31 cellular contexts compared by ENCODE assay signal in genomic region chrX:153019166-153019565, GRCh38. TPM values are rescaled to one million over a fixed set of nuclear protein-coding genes. Genes with fewer than 3 reads are reported as not detected.
DNase-seq lines count a peak whose midpoint lies in the region; ATAC-seq and TF ChIP-seq lines count a peak whose summit lies in the region.
"Had no signal": no experiment of that assay in that cellular context is flagged by ENCODE, and none has a peak within 500 bp of the region (broad histone marks: within the 10 kb centered on the region; RNA-seq: fewer than 3 reads in every experiment).

No MANE protein-coding gene starts in this region.

- no peaks in the 10 kb centered on the region for H3K9me3 ChIP-seq in CD8-positive, alpha-beta memory T cell (ENCODE audit: low read length)
- H3K9me3 ChIP-seq: BE2C had no signal

- H3K27me3 ChIP-seq in CD8-positive, alpha-beta memory T cell (ENCODE audit: insufficient read depth, low read length, poor library complexity, severe bottlenecking): no peaks in the 10 kb centered on the region
- H3K27me3 ChIP-seq: BE2C had no signal

- no peaks in the 10 kb centered on the region for H3K36me3 ChIP-seq in CD8-positive, alpha-beta memory T cell (ENCODE audit: insufficient read depth, low read length)
- H3K36me3 ChIP-seq: BE2C had no signal

- H3K4me3 Mint-ChIP-seq in activated CD4-positive, alpha-beta T cell treated with anti-CD3 and anti-CD28 coated beads, Interleukin-2, amount 10 ng/mL, durations not matched to agents 7 days and 5 days: peak overlapping the region; percentile 47
- H3K4me3 Mint-ChIP-seq in CD8-positive, alpha-beta memory T cell: peak overlapping the region in 5 of 7 donors; percentile 49 to 64 (median 50)
- peak overlapping the region; percentile 27 for H3K4me3 Mint-ChIP-seq in activated CD4-positive, alpha-beta memory T cell treated with anti-CD3 and anti-CD28 coated beads, Interleukin-2, amount 10 ng/mL, durations not matched to agents 7 days and 5 days
- H3K4me3 Mint-ChIP-seq in stimulated activated effector memory CD8-positive, alpha-beta T cell treated with anti-CD3 and anti-CD28 coated beads, Interleukin-12 subunit alpha, Interleukin-12 subunit beta, amount 100 ng/mL, for 72 hours: no peak overlapping the region
- no peak overlapping the region for H3K4me3 Mint-ChIP-seq in activated T-cell treated with anti-CD3 and anti-CD28 coated beads, Interleukin-2, amount 50 U/mL, for 4 hours
- H3K4me3 Mint-ChIP-seq: CD14-positive monocyte, IgD-negative memory B cell had no signal

- H3K36me3 Mint-ChIP-seq in activated CD4-positive, alpha-beta T cell treated with anti-CD3 and anti-CD28 coated beads, Interleukin-2, amount 10 ng/mL, durations not matched to agents 7 days and 5 days (ENCODE audit: low read depth): no peaks in the 10 kb centered on the region
- H3K36me3 Mint-ChIP-seq in CD8-positive, alpha-beta memory T cell: no peaks in the 10 kb centered on the region
- H3K36me3 Mint-ChIP-seq in activated CD4-positive, alpha-beta memory T cell treated with anti-CD3 and anti-CD28 coated beads, Interleukin-2, amount 10 ng/mL, durations not matched to agents 7 days and 5 days (ENCODE audit: low read depth): peaks cover 2% of the 10 kb centered on the region
- no peaks in the 10 kb centered on the region for H3K36me3 Mint-ChIP-seq in stimulated activated effector memory CD8-positive, alpha-beta T cell treated with anti-CD3 and anti-CD28 coated beads, Interleukin-12 subunit alpha, Interleukin-12 subunit beta, amount 100 ng/mL, for 72 hours
- no peaks in the 10 kb centered on the region for H3K36me3 Mint-ChIP-seq in activated T-cell treated with anti-CD3 and anti-CD28 coated beads, Interleukin-2, amount 50 U/mL, for 4 hours (ENCODE audit: insufficient read depth)
- H3K36me3 Mint-ChIP-seq: CD14-positive monocyte, IgD-negative memory B cell had no signal

- POLR2A ChIA-PET in activated CD4-positive, alpha-beta T cell treated with anti-CD3 and anti-CD28 coated beads, Interleukin-2, amount 10 ng/mL, durations not matched to agents 7 days and 5 days (lab: Charles Lee): no interaction called here
- POLR2A ChIA-PET in CD8-positive, alpha-beta memory T cell (lab: Charles Lee): no interaction called here
- POLR2A ChIA-PET in activated CD4-positive, alpha-beta memory T cell treated with anti-CD3 and anti-CD28 coated beads, Interleukin-2, amount 10 ng/mL, durations not matched to agents 7 days and 5 days (lab: Charles Lee): no interaction called here

- peaks cover 7% of the 10 kb centered on the region for H3K4me1 ChIP-seq in CD8-positive, alpha-beta memory T cell (ENCODE audit: insufficient read depth, low read length)
- H3K4me1 ChIP-seq: BE2C had no signal

- peaks cover 21% of the 10 kb centered on the region for H3K4me1 Mint-ChIP-seq in activated CD4-positive, alpha-beta T cell treated with anti-CD3 and anti-CD28 coated beads, Interleukin-2, amount 10 ng/mL, durations not matched to agents 7 days and 5 days
- peaks cover 16 to 22% (median 16%) of the 10 kb centered on the region in 3 donors for H3K4me1 Mint-ChIP-seq in CD8-positive, alpha-beta memory T cell
- peaks cover 17% of the 10 kb centered on the region for H3K4me1 Mint-ChIP-seq in activated CD4-positive, alpha-beta memory T cell treated with anti-CD3 and anti-CD28 coated beads, Interleukin-2, amount 10 ng/mL, durations not matched to agents 7 days and 5 days
- peaks cover 11% of the 10 kb centered on the region for H3K4me1 Mint-ChIP-seq in stimulated activated effector memory CD8-positive, alpha-beta T cell treated with anti-CD3 and anti-CD28 coated beads, Interleukin-12 subunit alpha, Interleukin-12 subunit beta, amount 100 ng/mL, for 72 hours
- H3K4me1 Mint-ChIP-seq in activated T-cell treated with anti-CD3 and anti-CD28 coated beads, Interleukin-2, amount 50 U/mL, for 4 hours (ENCODE audit: low read depth): peaks cover 13% of the 10 kb centered on the region
- H3K4me1 Mint-ChIP-seq: CD14-positive monocyte, IgD-negative memory B cell had no signal

- H3K27me3 Mint-ChIP-seq in activated CD4-positive, alpha-beta T cell treated with anti-CD3 and anti-CD28 coated beads, Interleukin-2, amount 10 ng/mL, durations not matched to agents 7 days and 5 days: peaks cover 23% of the 10 kb centered on the region
- peaks cover 0 to 16% of the 10 kb centered on the region in 2 donors for H3K27me3 Mint-ChIP-seq in CD8-positive, alpha-beta memory T cell
- H3K27me3 Mint-ChIP-seq in activated CD4-positive, alpha-beta memory T cell treated with anti-CD3 and anti-CD28 coated beads, Interleukin-2, amount 10 ng/mL, durations not matched to agents 7 days and 5 days: peaks cover 11% of the 10 kb centered on the region
- H3K27me3 Mint-ChIP-seq in activated T-cell treated with anti-CD3 and anti-CD28 coated beads, Interleukin-2, amount 50 U/mL, for 4 hours (ENCODE audit: low read depth): peaks cover 1% of the 10 kb centered on the region

- ATAC-seq in stimulated activated effector memory CD8-positive, alpha-beta T cell treated with anti-CD3 and anti-CD28 coated beads, Interleukin-12 subunit alpha, Interleukin-12 subunit beta, amount 100 ng/mL, for 72 hours: no peak
- no peak for ATAC-seq in activated T-cell treated with anti-CD3 and anti-CD28 coated beads, Interleukin-2, amount 50 U/mL, for 4 hours
- ATAC-seq: GM12878 had no signal

- no peak overlapping the region for H3K27ac ChIP-seq in CD8-positive, alpha-beta memory T cell (ENCODE audit: low read depth, low read length)
- H3K27ac ChIP-seq: HL-60, KMS-11, RWPE1 had no signal

- no peak overlapping the region for H3K4me3 ChIP-seq in CD8-positive, alpha-beta memory T cell (ENCODE audit: low read length)
- H3K4me3 ChIP-seq: GM12878 had no signal

- no peak for TF ChIP-seq CTCF in GM10266 (IDR thresholded peaks at IDR 0.05; ENCODE audit: control insufficient read depth, insufficient read depth, low read depth, missing control alignments)

- DNase-seq in activated CD4-positive, alpha-beta T cell treated with anti-CD3 and anti-CD28 coated beads, Interleukin-2, amount 10 ng/mL, durations not matched to agents 7 days and 5 days: peak; percentile 14
- DNase-seq in activated CD4-positive, alpha-beta T cell treated with anti-CD3 and anti-CD28 coated beads, Interleukin-2, amount 50 U/mL, for 1 hour: no peak
- peak in 1 of 5 donors; percentile 5 for DNase-seq in CD8-positive, alpha-beta memory T cell
- DNase-seq in activated CD4-positive, alpha-beta memory T cell treated with anti-CD3 and anti-CD28 coated beads, Interleukin-2, amount 10 ng/mL, durations not matched to agents 7 days and 5 days: no peak
- no peak for DNase-seq in stimulated activated effector memory CD8-positive, alpha-beta T cell treated with anti-CD3 and anti-CD28 coated beads, Interleukin-12 subunit alpha, Interleukin-12 subunit beta, amount 100 ng/mL, for 72 hours (ENCODE audit: low spot score in 2 of 2)
- no peak for DNase-seq in GM10266 (ENCODE audit: extremely low spot score)
- DNase-seq in activated T-cell treated with anti-CD3 and anti-CD28 coated beads, Interleukin-2, amount 50 U/mL, for 4 hours: no peak
- DNase-seq: 8988T, ACHN, BE2C, COR-L47, DMS53, HCEC 1CT, MM.1S, NCI-H1048, NCI-H1417, NCI-H1694, NCI-H2029 treated with DMSO at 0.1 percent for 48 hours, NCI-H446 treated with DMSO at 0.1 percent for 48 hours, NCI-H526, NCI-H82, SHP77 had no signal

- CTCF ChIA-PET in activated CD4-positive, alpha-beta T cell treated with anti-CD3 and anti-CD28 coated beads, Interleukin-2, amount 10 ng/mL, durations not matched to agents 7 days and 5 days (lab: Charles Lee): interaction anchor here (1.2 kb wide), 1 partner anchor 25 kb away, joined by 3 read pairs; no protein-coding TSS in a partner anchor
- CTCF ChIA-PET in CD8-positive, alpha-beta memory T cell (lab: Charles Lee): no interaction called here
- CTCF ChIA-PET in activated CD4-positive, alpha-beta memory T cell treated with anti-CD3 and anti-CD28 coated beads, Interleukin-2, amount 10 ng/mL, durations not matched to agents 7 days and 5 days (lab: Charles Lee): no interaction called here

- H3K9me3 Mint-ChIP-seq in activated CD4-positive, alpha-beta T cell treated with anti-CD3 and anti-CD28 coated beads, Interleukin-2, amount 10 ng/mL, durations not matched to agents 7 days and 5 days: peaks cover 4% of the 10 kb centered on the region
- H3K9me3 Mint-ChIP-seq in CD8-positive, alpha-beta memory T cell: peaks cover 0 to 10% (median 3%) of the 10 kb centered on the region in 5 donors
- H3K9me3 Mint-ChIP-seq in activated CD4-positive, alpha-beta memory T cell treated with anti-CD3 and anti-CD28 coated beads, Interleukin-2, amount 10 ng/mL, durations not matched to agents 7 days and 5 days: no peaks in the 10 kb centered on the region
- no peaks in the 10 kb centered on the region for H3K9me3 Mint-ChIP-seq in stimulated activated effector memory CD8-positive, alpha-beta T cell treated with anti-CD3 and anti-CD28 coated beads, Interleukin-12 subunit alpha, Interleukin-12 subunit beta, amount 100 ng/mL, for 72 hours
- H3K9me3 Mint-ChIP-seq in activated T-cell treated with anti-CD3 and anti-CD28 coated beads, Interleukin-2, amount 50 U/mL, for 4 hours: no peaks in the 10 kb centered on the region

- H3K27ac Mint-ChIP-seq in activated CD4-positive, alpha-beta T cell treated with anti-CD3 and anti-CD28 coated beads, Interleukin-2, amount 10 ng/mL, durations not matched to agents 7 days and 5 days: peak overlapping the region; percentile 90
- H3K27ac Mint-ChIP-seq in CD8-positive, alpha-beta memory T cell: peak overlapping the region; percentile 5 to 88 (median 72)
- peak overlapping the region; percentile 86 for H3K27ac Mint-ChIP-seq in activated CD4-positive, alpha-beta memory T cell treated with anti-CD3 and anti-CD28 coated beads, Interleukin-2, amount 10 ng/mL, durations not matched to agents 7 days and 5 days
- H3K27ac Mint-ChIP-seq in stimulated activated effector memory CD8-positive, alpha-beta T cell treated with anti-CD3 and anti-CD28 coated beads, Interleukin-12 subunit alpha, Interleukin-12 subunit beta, amount 100 ng/mL, for 72 hours: peak overlapping the region; percentile 73
- H3K27ac Mint-ChIP-seq: CD14-positive monocyte, IgD-negative memory B cell had no signal

RNA-seq across cellular contexts. Expression of gene PNMA5, which starts 25.2 kb away (rescaled TPM):
- under 1 TPM; 0.06 to 0.10 TPM for total RNA-seq in activated CD4-positive, alpha-beta T cell treated with anti-CD3 and anti-CD28 coated beads, Interleukin-2, amount 10 ng/mL, durations not matched to agents 7 days and 5 days
- not detected for total RNA-seq in CD8-positive, alpha-beta memory T cell
- polyA plus RNA-seq in CD8-positive, alpha-beta memory T cell: not detected
- under 1 TPM; 0.23 to 0.33 TPM for total RNA-seq in activated CD4-positive, alpha-beta memory T cell treated with anti-CD3 and anti-CD28 coated beads, Interleukin-2, amount 10 ng/mL, durations not matched to agents 7 days and 5 days
- not detected for total RNA-seq in activated T-cell treated with anti-CD3 and anti-CD28 coated beads, Interleukin-2, amount 50 U/mL, for 4 hours
- total RNA-seq: Daoy, G401, GM12878, SK-MEL-5 had no signal

RNA-seq across cellular contexts. Expression of gene PNMA3, which starts 37.1 kb away (rescaled TPM):
- total RNA-seq in activated CD4-positive, alpha-beta T cell treated with anti-CD3 and anti-CD28 coated beads, Interleukin-2, amount 10 ng/mL, durations not matched to agents 7 days and 5 days: 1 to 10 TPM; 1.4 to 1.9 TPM
- total RNA-seq in CD8-positive, alpha-beta memory T cell: 1 to 10 TPM; 1.1 TPM
- 0.30 TPM for polyA plus RNA-seq in CD8-positive, alpha-beta memory T cell
- 1 to 10 TPM; 3.3 to 3.6 TPM for total RNA-seq in activated CD4-positive, alpha-beta memory T cell treated with anti-CD3 and anti-CD28 coated beads, Interleukin-2, amount 10 ng/mL, durations not matched to agents 7 days and 5 days
- total RNA-seq in activated T-cell treated with anti-CD3 and anti-CD28 coated beads, Interleukin-2, amount 50 U/mL, for 4 hours: 1 to 10 TPM in 1 of 3 donors, under 1 TPM in 2; 0.91 to 1.2 (median 0.95) TPM
- total RNA-seq: G401, GM12878 had no signal
- polyA plus RNA-seq: CD14-positive monocyte, IgD-negative memory B cell had no signal

RNA-seq across cellular contexts. Expression of gene PNMA6A, which starts 53.1 kb away (rescaled TPM):
- under 1 TPM; 0.15 to 0.23 TPM for total RNA-seq in activated CD4-positive, alpha-beta T cell treated with anti-CD3 and anti-CD28 coated beads, Interleukin-2, amount 10 ng/mL, durations not matched to agents 7 days and 5 days
- total RNA-seq in CD8-positive, alpha-beta memory T cell: 1 to 10 TPM; 1.7 to 1.8 TPM
- polyA plus RNA-seq in CD8-positive, alpha-beta memory T cell: 0.29 TPM
- total RNA-seq in activated CD4-positive, alpha-beta memory T cell treated with anti-CD3 and anti-CD28 coated beads, Interleukin-2, amount 10 ng/mL, durations not matched to agents 7 days and 5 days: under 1 TPM; 0.20 to 0.25 TPM
- total RNA-seq in activated T-cell treated with anti-CD3 and anti-CD28 coated beads, Interleukin-2, amount 50 U/mL, for 4 hours: 1 to 10 TPM; 1.1 to 2.0 (median 1.3) TPM

Comparison
In these comparisons a context has a peak if more than half of its experiments do, and no peak if none do; other contexts are left out.
1. H3K4me3 Mint-ChIP-seq: peak in activated CD4-positive, alpha-beta T cell treated with anti-CD3 and anti-CD28 coated beads, Interleukin-2, amount 10 ng/mL, durations not matched to agents 7 days and 5 days (single experiment), CD8-positive, alpha-beta memory T cell (5 of 7) and activated CD4-positive, alpha-beta memory T cell treated with anti-CD3 and anti-CD28 coated beads, Interleukin-2, amount 10 ng/mL, durations not matched to agents 7 days and 5 days (single experiment); none in stimulated activated effector memory CD8-positive, alpha-beta T cell treated with anti-CD3 and anti-CD28 coated beads, Interleukin-12 subunit alpha, Interleukin-12 subunit beta, amount 100 ng/mL, for 72 hours (single experiment) and activated T-cell treated with anti-CD3 and anti-CD28 coated beads, Interleukin-2, amount 50 U/mL, for 4 hours (single experiment).
2. Peak in every context shown above with its lines, with median percentiles within 50 percentile points of each other: H3K27ac Mint-ChIP-seq.